Comparison of ENCODE assay signal across 21 cellular contexts in the genomic region with DNA sequence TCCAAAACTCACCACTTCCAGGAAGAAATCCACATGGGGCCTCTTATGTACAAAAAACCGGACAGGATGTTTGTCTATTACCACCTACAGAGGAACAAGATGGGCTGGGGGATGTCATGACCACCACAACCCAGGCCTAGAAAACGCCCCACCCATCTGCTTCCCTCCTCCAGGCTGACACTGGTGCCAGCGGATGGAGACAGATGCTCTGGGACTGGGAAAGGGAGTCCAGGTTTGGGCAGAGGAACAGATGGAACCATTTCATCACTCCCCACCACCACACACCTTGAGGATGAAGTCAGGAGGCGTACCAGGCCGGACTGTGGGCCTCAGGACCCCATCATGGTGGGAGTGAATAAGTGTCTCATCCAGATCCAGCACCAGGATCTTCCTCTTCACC. TPM values are rescaled to one million over a fixed set of nuclear protein-coding genes. Genes with fewer than 3 reads are reported as not detected.
DNase-seq lines count a peak whose midpoint lies in the region; ATAC-seq, FAIRE-seq and TF ChIP-seq lines count a peak whose summit lies in the region.
"Had no signal": no experiment of that assay in that cellular context is flagged by ENCODE, and none has a peak within 500 bp of the region (broad histone marks: within the 10 kb centered on the region; RNA-seq: fewer than 3 reads in every experiment).

No MANE protein-coding gene starts in this region.

- 0 out of 2 replicates have a peak overlapping the region, but pooled peaks have one; percentile 17 for H3K4me3 ChIP-seq in GM23338
- no peak overlapping the region for H3K4me3 ChIP-seq in astrocyte (ENCODE audit: insufficient read depth, low read depth, low read length)
- H3K4me3 ChIP-seq in neural progenitor cell = no peak overlapping the region
- no peak overlapping the region for H3K4me3 ChIP-seq in Peyer's patch
- H3K4me3 ChIP-seq in H7 (ENCODE audit: insufficient read depth, low read depth, low read length) = no peak overlapping the region
- H3K4me3 ChIP-seq: prostate gland, thoracic aorta had no signal

- H4K20me1 ChIP-seq in GM23338 (replicated peaks; ENCODE audit: insufficient read depth) (peaks cover 21% of the 10 kb centered on the region), astrocyte (ENCODE audit: insufficient read depth, low read length) (peaks cover 32% of the 10 kb centered on the region), neural progenitor cell (ENCODE audit: low read depth) (peaks cover 34% of the 10 kb centered on the region)

- H3K27me3 ChIP-seq in GM23338 (ENCODE audit: insufficient read depth) = no peaks in the 10 kb centered on the region
- no peaks in the 10 kb centered on the region for H3K27me3 ChIP-seq in astrocyte (ENCODE audit: insufficient read depth, low read length)
- H3K27me3 ChIP-seq in neural progenitor cell = no peaks in the 10 kb centered on the region
- no peaks in the 10 kb centered on the region for H3K27me3 ChIP-seq in Peyer's patch
- no peaks in the 10 kb centered on the region for H3K27me3 ChIP-seq in H7 (ENCODE audit: control insufficient read depth, insufficient read depth, low read length)

- TF ChIP-seq CTCF in GM23338 (conservative IDR thresholded peaks at IDR 0.05; ENCODE audit: low read depth in 2 of 2) (no peak), astrocyte (IDR thresholded peaks at IDR 0.05; ENCODE audit: insufficient read depth, low read depth, low read length) (no peak), neural progenitor cell (IDR thresholded peaks at IDR 0.05) (no peak), Peyer's patch (IDR thresholded peaks at IDR 0.05) (no peak)

- peak overlapping the region; percentile 23 for H3K27ac Mint-ChIP-seq in T-helper 1 cell treated with Interleukin-12 subunit alpha and Interleukin-12 subunit beta and Interleukin-4 antibody, amounts not matched to agents 30 μg/mL and 1 μg/mL, for 36 hours
- H3K27ac Mint-ChIP-seq in GM23338 (peak overlapping the region; percentile 76), astrocyte (ENCODE audit: unreplicated experiment) (no peak overlapping the region), neural progenitor cell (no peak overlapping the region)

- H3K79me2 ChIP-seq in GM23338 (replicated peaks; ENCODE audit: insufficient read depth) = peaks cover 52% of the 10 kb centered on the region
- H3K79me2 ChIP-seq in astrocyte (ENCODE audit: insufficient read depth, low read length) = peaks cover 67% of the 10 kb centered on the region
- H3K79me2 ChIP-seq in neural progenitor cell (ENCODE audit: low read depth) = peaks cover 52% of the 10 kb centered on the region

- H3F3A ChIP-seq in GM23338 (replicated peaks; ENCODE audit: low read depth) = peaks cover 26% of the 10 kb centered on the region
- H3F3A ChIP-seq in neural progenitor cell (ENCODE audit: low read depth) = peaks cover 32% of the 10 kb centered on the region

- H3K4me1 ChIP-seq in GM23338 (ENCODE audit: insufficient read depth) = peaks cover 28% of the 10 kb centered on the region
- peaks cover 10% of the 10 kb centered on the region for H3K4me1 ChIP-seq in astrocyte (ENCODE audit: insufficient read depth, low read length)
- peaks cover 14% of the 10 kb centered on the region for H3K4me1 ChIP-seq in neural progenitor cell
- H3K4me1 ChIP-seq in Peyer's patch = peaks cover 0 to 30% (median 16%) of the 10 kb centered on the region in 4 donors

- H3K9me2 ChIP-seq in GM23338 (ENCODE audit: insufficient read depth) = no peaks in the 10 kb centered on the region

- no peaks in the 10 kb centered on the region for H3K9me3 ChIP-seq in astrocyte (ENCODE audit: insufficient read depth, low read depth, low read length)
- no peaks in the 10 kb centered on the region for H3K9me3 ChIP-seq in neural progenitor cell (ENCODE audit: low read depth)
- no peaks in the 10 kb centered on the region for H3K9me3 ChIP-seq in Peyer's patch
- H3K9me3 ChIP-seq: prostate gland, thoracic aorta had no signal

- peaks cover 31% of the 10 kb centered on the region for H3K4me1 Mint-ChIP-seq in T-helper 1 cell treated with Interleukin-12 subunit alpha and Interleukin-12 subunit beta and Interleukin-4 antibody, amounts not matched to agents 30 μg/mL and 1 μg/mL, for 36 hours (ENCODE audit: low read depth)
- H3K4me1 Mint-ChIP-seq in GM23338 = peaks cover 35% of the 10 kb centered on the region
- peaks cover 18% of the 10 kb centered on the region for H3K4me1 Mint-ChIP-seq in astrocyte (ENCODE audit: low read depth, unreplicated experiment)
- H3K4me1 Mint-ChIP-seq in neural progenitor cell = peaks cover 35% of the 10 kb centered on the region

- H2AFZ ChIP-seq in GM23338 = no peak overlapping the region
- no peak overlapping the region for H2AFZ ChIP-seq in astrocyte (ENCODE audit: low read depth, low read length)
- H2AFZ ChIP-seq in neural progenitor cell (replicated peaks) = no peak overlapping the region

- no peaks in the 10 kb centered on the region for H3K9me3 Mint-ChIP-seq in T-helper 1 cell treated with Interleukin-12 subunit alpha and Interleukin-12 subunit beta and Interleukin-4 antibody, amounts not matched to agents 30 μg/mL and 1 μg/mL, for 36 hours
- H3K9me3 Mint-ChIP-seq in GM23338 = peaks cover 3% of the 10 kb centered on the region; the same call in 1 of the 3 replicates
- H3K9me3 Mint-ChIP-seq in astrocyte (ENCODE audit: unreplicated experiment) = no peaks in the 10 kb centered on the region
- no peaks in the 10 kb centered on the region for H3K9me3 Mint-ChIP-seq in neural progenitor cell

- peaks cover 10% of the 10 kb centered on the region; the same call in 1 of the 2 replicates for H3K36me3 ChIP-seq in GM23338 (ENCODE audit: insufficient read depth)
- peaks cover 16% of the 10 kb centered on the region for H3K36me3 ChIP-seq in astrocyte (ENCODE audit: insufficient read depth, low read length)
- H3K36me3 ChIP-seq in neural progenitor cell = no peaks in the 10 kb centered on the region
- H3K36me3 ChIP-seq in Peyer's patch = peaks cover 0 to 35% (median 0%) of the 10 kb centered on the region in 3 donors
- H3K36me3 ChIP-seq in H7 (replicated peaks; ENCODE audit: control insufficient read depth, insufficient read depth, low read length) = peaks cover 12% of the 10 kb centered on the region

- TF ChIP-seq POLR2A in Peyer's patch (IDR thresholded peaks at IDR 0.05) = no peak

- no peak overlapping the region for H3K4me3 Mint-ChIP-seq in T-helper 1 cell treated with Interleukin-12 subunit alpha and Interleukin-12 subunit beta and Interleukin-4 antibody, amounts not matched to agents 30 μg/mL and 1 μg/mL, for 36 hours
- H3K4me3 Mint-ChIP-seq in GM23338 (peak overlapping the region; percentile 20; the same call in 1 of the 3 replicates), astrocyte (ENCODE audit: unreplicated experiment) (peak overlapping the region; percentile 45), neural progenitor cell (peak overlapping the region; percentile 5)

- FAIRE-seq in astrocyte (lab: Jason Lieb, UNC) = no peak

- H3K27me3 Mint-ChIP-seq in T-helper 1 cell treated with Interleukin-12 subunit alpha and Interleukin-12 subunit beta and Interleukin-4 antibody, amounts not matched to agents 30 μg/mL and 1 μg/mL, for 36 hours (ENCODE audit: low read depth) = no peaks in the 10 kb centered on the region
- peaks cover 15% of the 10 kb centered on the region for H3K27me3 Mint-ChIP-seq in GM23338 (ENCODE audit: insufficient read depth, low read depth, poor library complexity)
- H3K27me3 Mint-ChIP-seq in astrocyte (ENCODE audit: low read depth, unreplicated experiment) = no peaks in the 10 kb centered on the region
- peaks cover 13% of the 10 kb centered on the region for H3K27me3 Mint-ChIP-seq in neural progenitor cell (ENCODE audit: insufficient read depth, low read depth)

- H3K9ac ChIP-seq in astrocyte (ENCODE audit: low read length) (peak overlapping the region; percentile 12), neural progenitor cell (no peak overlapping the region)

- peaks cover 31% of the 10 kb centered on the region for H3K36me3 Mint-ChIP-seq in T-helper 1 cell treated with Interleukin-12 subunit alpha and Interleukin-12 subunit beta and Interleukin-4 antibody, amounts not matched to agents 30 μg/mL and 1 μg/mL, for 36 hours (ENCODE audit: low read depth)
- H3K36me3 Mint-ChIP-seq in GM23338 (ENCODE audit: low read depth) (peaks cover 37% of the 10 kb centered on the region), astrocyte (ENCODE audit: low read depth, unreplicated experiment) (peaks cover 7% of the 10 kb centered on the region), neural progenitor cell (peaks cover 24% of the 10 kb centered on the region)

- ATAC-seq in GM23338 (no peak), GM19324 (IDR thresholded peaks at IDR 0.05; ENCODE audit: low FRiP score, unreplicated experiment) (no peak)
- ATAC-seq: left ventricle myocardium superior had no signal

- 0 out of 2 replicates have a peak overlapping the region, but pooled peaks have one; percentile 43 for H3K4me2 ChIP-seq in GM23338
- H3K4me2 ChIP-seq in astrocyte (ENCODE audit: low read length) = no peak overlapping the region
- H3K4me2 ChIP-seq in neural progenitor cell = no peak overlapping the region

- H3K27ac ChIP-seq in GM23338 (ENCODE audit: low read depth) = peak overlapping the region; percentile 79
- no peak overlapping the region for H3K27ac ChIP-seq in astrocyte (ENCODE audit: low read depth, low read length)
- H3K27ac ChIP-seq in neural progenitor cell = no peak overlapping the region
- H3K27ac ChIP-seq in Peyer's patch = no peak overlapping the region
- H3K27ac ChIP-seq: prostate gland, thoracic aorta had no signal

- no peak for DNase-seq in T-helper 1 cell
- no peak for DNase-seq in GM23338 (ENCODE audit: low spot score)
- DNase-seq in astrocyte (ENCODE audit: low read depth) = no peak
- no peak for DNase-seq in neural progenitor cell (ENCODE audit: low spot score)
- no peak for DNase-seq in Peyer's patch
- DNase-seq in H7 = no peak
- DNase-seq: activated CD4-positive, CD25-positive, alpha-beta regulatory T cell treated with anti-CD3 and anti-CD28 coated beads, Interleukin-2, amount 50 U/mL, for 72 hours; activated effector memory CD4-positive, alpha-beta T cell treated with Interleukin-2 at 50 U/mL for 16 hours; central memory CD4-positive, alpha-beta T cell; foreskin fibroblast; hippocampal formation; Kasumi-1; left ventricle myocardium superior; NCI-H1694; NCI-H2171; NCI-H526; stimulated activated CD4-positive, alpha-beta T cell treated with anti-CD3 and anti-CD28 coated beads, Interleukin-1b, Interleukin-23, amount 100 ng/mL, for 48 hours had no signal

RNA-seq across cellular contexts. Expression of a gene that starts 4.5 kb away (rescaled TPM):
- total RNA-seq in GM23338 (2014; rRNA removed; shearing (Covaris generic)) = 88.8 and 128 TPM in 2 replicates
- polyA plus RNA-seq in GM23338 (2016; fragmentation: Nextera tagmentation; extraction: Ambion mirVana) = 497 and 520 TPM in 2 replicates
- total RNA-seq in astrocyte (434 and 454 TPM in 2 replicates), neural progenitor cell (ENCODE audit: low replicate concordance) (225 and 276 TPM in 2 replicates), Peyer's patch (100 to 1,000 TPM; 288 to 521 (median 367) TPM)
- 185 and 231 TPM in 2 replicates for total RNA-seq in H7 (2014; rRNA removed; shearing (Covaris generic))

RNA-seq across cellular contexts. Expression of a gene that starts 4.8 kb away (rescaled TPM):
- total RNA-seq in GM23338 (2014; rRNA removed; shearing (Covaris generic)) = 93.4 and 109 TPM in 2 replicates
- polyA plus RNA-seq in GM23338 (2016; fragmentation: Nextera tagmentation; extraction: Ambion mirVana) = 48.1 and 55.2 TPM in 2 replicates
- total RNA-seq in astrocyte = 102 and 103 TPM in 2 replicates
- 46.5 and 55.3 TPM in 2 replicates for total RNA-seq in neural progenitor cell (ENCODE audit: low replicate concordance)
- total RNA-seq in Peyer's patch = 10 to 100 TPM; 55.3 to 86.9 (median 76.4) TPM
- 58.8 and 59.9 TPM in 2 replicates for total RNA-seq in H7 (2014; rRNA removed; shearing (Covaris generic))

RNA-seq across cellular contexts. Expression of a gene that starts 5.2 kb away (rescaled TPM):
- 23.2 and 41.4 TPM in 2 replicates for total RNA-seq in GM23338 (2014; rRNA removed; shearing (Covaris generic))
- polyA plus RNA-seq in GM23338 (2016; fragmentation: Nextera tagmentation; extraction: Ambion mirVana) = 38.3 and 40.9 TPM in 2 replicates
- total RNA-seq in astrocyte (24.9 and 25.4 TPM in 2 replicates), neural progenitor cell (ENCODE audit: low replicate concordance) (17.5 and 42.2 TPM in 2 replicates), Peyer's patch (10 to 100 TPM; 15.1 to 75.1 (median 29.0) TPM)
- 66.4 and 77.4 TPM in 2 replicates for total RNA-seq in H7 (2014; rRNA removed; shearing (Covaris generic))

RNA-seq across cellular contexts. Expression of a gene that starts 7.5 kb away (rescaled TPM):
- total RNA-seq in GM23338 (2014; rRNA removed; shearing (Covaris generic)) = 33.2 and 51.0 TPM in 2 replicates
- 35.4 and 36.6 TPM in 2 replicates for polyA plus RNA-seq in GM23338 (2016; fragmentation: Nextera tagmentation; extraction: Ambion mirVana)
- 78.0 and 89.5 TPM in 2 replicates for total RNA-seq in astrocyte
- 31.6 and 59.1 TPM in 2 replicates for total RNA-seq in neural progenitor cell (ENCODE audit: low replicate concordance)
- 10 to 100 TPM; 22.2 to 38.8 (median 35.1) TPM for total RNA-seq in Peyer's patch
- 54.9 and 56.2 TPM in 2 replicates for total RNA-seq in H7 (2014; rRNA removed; shearing (Covaris generic))

RNA-seq across cellular contexts. Expression of a gene that starts 12.5 kb away (rescaled TPM):
- total RNA-seq in GM23338 (2014; rRNA removed; shearing (Covaris generic)) = 53.9 and 80.6 TPM in 2 replicates
- 17.6 and 19.7 TPM in 2 replicates for polyA plus RNA-seq in GM23338 (2016; fragmentation: Nextera tagmentation; extraction: Ambion mirVana)
- 30.2 and 34.4 TPM in 2 replicates for total RNA-seq in astrocyte
- 43.9 and 113 TPM in 2 replicates for total RNA-seq in neural progenitor cell (ENCODE audit: low replicate concordance)
- total RNA-seq in Peyer's patch = 10 to 100 TPM; 42.1 to 61.9 (median 50.1) TPM
- total RNA-seq in H7 (2014; rRNA removed; shearing (Covaris generic)) = 75.0 and 90.9 TPM in 2 replicates

Comparison
In these comparisons a context has a peak if more than half of its experiments do, and no peak if none do; other contexts are left out.
1. H3K27ac Mint-ChIP-seq: peak in T-helper 1 cell treated with Interleukin-12 subunit alpha and Interleukin-12 subunit beta and Interleukin-4 antibody, amounts not matched to agents 30 μg/mL and 1 μg/mL, for 36 hours (single experiment) and GM23338 (single experiment); none in astrocyte (single experiment) and neural progenitor cell (single experiment).